In the genomic region with DNA sequence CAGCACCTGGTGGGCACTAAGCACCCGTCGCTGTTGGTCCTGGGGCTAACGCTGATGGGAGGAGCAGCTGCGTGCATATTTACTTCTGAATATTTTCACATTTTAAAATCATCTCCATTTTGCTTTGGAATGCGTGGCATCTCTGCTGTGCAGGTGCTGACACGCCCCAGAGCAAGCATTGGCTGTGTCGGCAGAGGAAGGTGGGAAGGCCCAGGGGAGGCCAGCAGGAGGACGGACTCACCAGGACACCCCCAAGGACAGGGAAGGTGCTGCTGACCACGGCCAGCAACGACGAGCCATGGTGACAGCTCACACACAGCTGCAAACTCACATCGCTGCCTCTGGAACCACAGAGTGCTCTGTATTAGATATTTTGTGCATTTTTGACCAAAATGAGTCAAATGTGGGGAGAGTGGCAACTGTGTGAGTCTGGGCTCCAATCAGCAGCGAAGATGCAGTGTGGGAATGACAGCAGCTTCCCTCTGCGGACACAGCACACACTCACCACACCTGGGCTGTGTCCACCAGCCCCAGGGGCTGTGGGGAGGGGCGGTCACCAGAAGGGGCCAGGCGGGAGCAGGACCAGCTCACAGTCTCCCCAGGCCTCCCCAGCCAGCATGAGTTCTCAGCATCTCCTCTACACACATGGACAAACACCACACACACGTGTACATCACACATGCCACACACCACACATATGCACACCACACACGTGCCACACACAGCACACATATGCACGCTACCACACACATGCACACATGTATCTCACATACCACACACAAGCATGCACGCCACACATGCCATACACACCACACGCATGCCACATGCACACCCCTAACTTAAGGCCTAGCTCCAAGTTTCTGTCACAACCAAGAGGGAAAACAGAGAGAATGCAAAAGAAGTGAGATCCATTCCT, we compare ENCODE assay signal across 1 cellular context.
TF ChIP-seq lines count a peak whose summit lies in the region.

No MANE protein-coding gene starts in this region.

TF ChIP-seq in HEK293, 187 proteins besides CTCF, POLR2A, EP300 and RAD21:
- no peak for TF ChIP-seq ZNF274 (IDR thresholded peaks at IDR 0.05; ENCODE audit: low read length)
- TF ChIP-seq ZNF274 (tag by site-specific recombination; IDR thresholded peaks at IDR 0.05; ENCODE audit: borderline replicate concordance), result 0 out of 2 replicates have a peak, but pooled peaks have one; percentile 58
- TF ChIP-seq, protein P1, sequence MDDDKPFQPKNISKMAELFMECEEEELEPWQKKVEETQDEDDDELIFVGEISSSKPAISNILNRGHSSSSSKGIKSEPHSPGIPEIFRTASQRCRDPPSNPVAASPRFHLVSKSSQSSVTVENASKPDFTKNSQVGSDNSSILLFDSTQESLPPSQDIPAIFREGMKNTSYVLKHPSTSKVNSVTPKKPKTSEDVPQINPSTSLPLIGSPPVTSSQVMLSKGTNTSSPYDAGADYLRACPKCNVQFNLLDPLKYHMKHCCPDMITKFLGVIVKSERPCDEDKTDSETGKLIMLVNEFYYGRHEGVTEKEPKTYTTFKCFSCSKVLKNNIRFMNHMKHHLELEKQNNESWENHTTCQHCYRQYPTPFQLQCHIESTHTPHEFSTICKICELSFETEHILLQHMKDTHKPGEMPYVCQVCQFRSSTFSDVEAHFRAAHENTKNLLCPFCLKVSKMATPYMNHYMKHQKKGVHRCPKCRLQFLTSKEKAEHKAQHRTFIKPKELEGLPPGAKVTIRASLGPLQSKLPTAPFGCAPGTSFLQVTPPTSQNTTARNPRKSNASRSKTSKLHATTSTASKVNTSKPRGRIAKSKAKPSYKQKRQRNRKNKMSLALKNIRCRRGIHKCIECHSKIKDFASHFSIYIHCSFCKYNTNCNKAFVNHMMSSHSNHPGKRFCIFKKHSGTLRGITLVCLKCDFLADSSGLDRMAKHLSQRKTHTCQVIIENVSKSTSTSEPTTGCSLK (tag by site-specific recombination; IDR thresholded peaks at IDR 0.05), result no peak
